ENCODE assay signal across 8 cellular contexts in the genomic region with DNA sequence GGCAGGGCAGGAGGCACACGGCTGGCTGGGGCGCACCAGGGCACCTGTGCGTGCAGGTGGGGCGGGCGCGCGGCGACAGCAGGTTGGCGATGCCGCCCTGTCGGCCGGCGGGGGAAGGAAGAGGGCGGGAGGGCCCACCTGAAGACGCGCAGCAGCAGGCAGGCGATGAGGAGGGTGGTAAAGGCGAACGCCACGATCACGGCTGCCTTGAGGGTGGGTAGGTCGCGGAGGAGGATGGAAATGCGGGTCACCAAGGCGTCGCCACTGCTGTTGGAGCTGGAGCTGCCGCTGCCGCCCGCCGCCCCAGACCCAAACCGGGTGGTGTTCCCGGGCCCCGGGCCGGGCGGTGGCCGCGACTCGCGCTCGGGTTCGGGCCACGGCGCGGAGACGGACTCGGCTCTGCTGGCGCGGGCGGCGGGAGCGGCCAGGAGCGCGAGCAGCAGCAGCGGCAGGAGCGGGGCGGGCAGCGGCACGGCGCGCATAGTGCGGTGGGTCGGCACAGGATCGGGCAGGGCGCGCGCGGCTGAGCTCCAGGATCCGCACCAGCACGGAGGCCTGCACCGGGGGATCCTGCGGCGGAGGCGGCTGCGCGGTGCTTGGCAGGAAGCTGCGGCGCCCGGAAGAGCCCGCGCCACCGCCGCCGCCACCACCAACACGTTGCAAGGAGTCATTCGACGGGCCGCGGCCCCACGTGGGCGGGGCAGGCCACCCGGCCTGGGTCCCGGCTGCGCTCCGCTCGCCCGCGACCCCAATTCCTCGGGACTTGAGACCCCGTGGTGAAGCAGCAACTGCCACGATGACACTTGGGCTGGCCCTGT. TPM values are rescaled to one million over a fixed set of nuclear protein-coding genes. Genes with fewer than 3 reads are reported as not detected.
A peak's percentile ranks its signal among the peaks of the same experiment; 100 is the strongest.
DNase-seq lines count a peak whose midpoint lies in the region; ATAC-seq and TF ChIP-seq lines count a peak whose summit lies in the region.

Gene FAM174B (minus strand): TSS at position 598 of the 818 bp plus-strand sequence.

- no peak for TF ChIP-seq CTCF in AG04450 (IDR thresholded peaks at IDR 0.05; ENCODE audit: low read depth, low read length)
- TF ChIP-seq CTCF in epithelial cell of esophagus (IDR thresholded peaks at IDR 0.05; ENCODE audit: insufficient read depth, low read depth, low read length, missing control alignments) = no peak
- TF ChIP-seq CTCF in testis (IDR thresholded peaks at IDR 0.05) = no peak

- 1 to 2% methylated on average over 59 to 99 of the region's 100 CpGs for WGBS in testis, 2 donors

- H3K9me3 ChIP-seq in AG04450 (ENCODE audit: control insufficient read depth, insufficient read depth, low read length) (no peaks in the 10 kb centered on the region), testis (no peaks in the 10 kb centered on the region)

- H3K27ac ChIP-seq in AG04450 (ENCODE audit: low read depth, low read length) (no peak within 1 kb of the TSS), testis (no peak within 1 kb of the TSS)

- H3K4me1 ChIP-seq in testis = no peaks in the 10 kb centered on the region

- no peak for DNase-seq in AG04450 (ENCODE audit: low read depth, low spot score)
- DNase-seq in HK-2 (ENCODE audit: unreplicated experiment) = peak; percentile 16
- peak; percentile 5 to 16 for DNase-seq in activated CD4-positive, alpha-beta T cell treated with anti-CD3 and anti-CD28 coated beads for 4 hours
- peak; percentile 32 for DNase-seq in epithelial cell of esophagus (ENCODE audit: low read depth)
- peak; percentile 59 for DNase-seq in myocyte (ENCODE audit: low read depth)
- peak; percentile 68 for DNase-seq in testis
- no peak for DNase-seq in amniotic stem cell (lab: John Stamatoyannopoulos, UW)

- POLR2A ChIA-PET in AG04450 (lab: Yijun Ruan, JAX) = no interaction called here

- intact Hi-C loops in testis (cut with DNase I; ENCODE audit: low total_unique reads) = no loop called here

- H3K4me3 ChIP-seq in AG04450 (ENCODE audit: low read depth, low read length) (peak within 1 kb of the TSS; percentile 60), epithelial cell of esophagus (ENCODE audit: low read length) (peak within 1 kb of the TSS; percentile 27), testis (peak within 1 kb of the TSS; percentile 55 to 64)

- H3K36me3 ChIP-seq in testis (ENCODE audit: low read depth, missing control alignments) = no peaks in the 10 kb centered on the region

- ATAC-seq in GM18517 (IDR thresholded peaks at IDR 0.05; ENCODE audit: unreplicated experiment) = peak; percentile 57

- CTCF ChIA-PET in AG04450 (lab: Charles Lee) = no interaction called here

- H3K27me3 ChIP-seq in AG04450 (ENCODE audit: control insufficient read depth, insufficient read depth, low read length) = peaks cover 3% of the 10 kb centered on the region
- H3K27me3 ChIP-seq in testis = no peaks in the 10 kb centered on the region

- TF ChIP-seq POLR2A in testis (IDR thresholded peaks at IDR 0.05) = no peak

RNA-seq across cellular contexts. Expression of gene FAM174B, which starts in this region (rescaled TPM):
- polyA plus RNA-seq in AG04450 (2011; rRNA removed) = 2.1 and 4.3 TPM in 2 replicates
- 4.6 and 11.0 TPM in 2 replicates for polyA minus RNA-seq in AG04450 (2011; rRNA and poly(A)+ RNA removed)
- total RNA-seq in myocyte = 12.5 and 16.4 TPM in 2 replicates
- polyA plus RNA-seq in myocyte (2012) = 13.1 TPM
- total RNA-seq in testis = 10 to 100 TPM; 15.7 to 18.6 TPM
- 18.7 TPM for polyA plus RNA-seq in testis (ENCODE audit: insufficient read depth, low read depth, low replicate concordance)

Comparison
In these comparisons a context has a peak if more than half of its experiments do, and no peak if none do; other contexts are left out.
1. DNase-seq: peak in HK-2 (single experiment), activated CD4-positive, alpha-beta T cell treated with anti-CD3 and anti-CD28 coated beads for 4 hours (2 of 2), epithelial cell of esophagus (single experiment), myocyte (single experiment) and testis (single experiment); none in AG04450 (single experiment) and amniotic stem cell (single experiment).
2. Peak in every context shown above with its lines, with median percentiles within 50 percentile points of each other: H3K4me3 ChIP-seq.